Comparison of ENCODE assay signal across 8 cellular contexts in genomic region chr20:63224272-63225081, GRCh38. TPM values are rescaled to one million over a fixed set of nuclear protein-coding genes. Genes with fewer than 3 reads are reported as not detected.
DNase-seq lines count a peak whose midpoint lies in the region; ATAC-seq and TF ChIP-seq lines count a peak whose summit lies in the region.
"Had no signal": no experiment of that assay in that cellular context is flagged by ENCODE, and none has a peak within 500 bp of the region (broad histone marks: within the 10 kb centered on the region; RNA-seq: fewer than 3 reads in every experiment).

No MANE protein-coding gene starts in this region.

- CTCF ChIA-PET in Panc1 (lab: Charles Lee) = interaction anchor here (0.5 to 4.1 kb wide), 16 partner anchors 9 to 594 kb away, joined by 3 to 52 read pairs (median 8); partner anchors contain the start of gene BIRC7

- no peaks in the 10 kb centered on the region for H3K27me3 ChIP-seq in Panc1 (ENCODE audit: control insufficient read depth, insufficient read depth, low read length)

- peak; percentile 38 for TF ChIP-seq CTCF in Panc1 (IDR thresholded peaks at IDR 0.05)
- peak; percentile 31 for TF ChIP-seq CTCF in fibroblast of pulmonary artery (IDR thresholded peaks at IDR 0.05; ENCODE audit: low read length, missing control alignments)

- POLR2A ChIA-PET in Panc1 (lab: Charles Lee) = interaction anchor here (1.1 kb wide), 1 partner anchor 11 kb away, joined by 3 read pairs; no protein-coding TSS in a partner anchor

- H3K36me3 ChIP-seq in Panc1 (ENCODE audit: control insufficient read depth, insufficient read depth, low read length) = no peaks in the 10 kb centered on the region

- DNase-seq in HK-2 (ENCODE audit: unreplicated experiment) (peak; percentile 89), Panc1 (ENCODE audit: low read depth, low spot score) (no peak), fibroblast of pulmonary artery (ENCODE audit: low read depth) (peak; percentile 46), skeletal muscle cell (ENCODE audit: low read depth) (peak; percentile 27), SKM-1 (lab: John Stamatoyannopoulos, UW; ENCODE audit: unreplicated experiment) (no peak), hippocampal formation (lab: John Stamatoyannopoulos, UW) (no peak)
- DNase-seq: activated CD4-positive, alpha-beta T cell treated with anti-CD3 and anti-CD28 coated beads for 1 hour had no signal

- BruUV-seq in Panc1 (replicated peaks; lab: Mats Ljungman, UMichigan) = no TSS peak

- no peaks in the 10 kb centered on the region for H3K9me3 ChIP-seq in Panc1 (ENCODE audit: control insufficient read depth, insufficient read depth, low read depth, low read length)

- intact Hi-C loops in Panc1 (cut with micrococcal nuclease; ENCODE audit: unreplicated experiment) = loop anchor here (5.0 kb wide), 1 partner anchor 68 kb away; the partner anchor contains the start of gene COL20A1

- ATAC-seq in Panc1 = peak; percentile 72
- ATAC-seq in HG03175 (IDR thresholded peaks at IDR 0.05; ENCODE audit: unreplicated experiment) = no peak

- H3K4me3 ChIP-seq in Panc1 (ENCODE audit: low read depth in 2 of 2, low read length in 2 of 2) = no peak overlapping the region; a peak in 1 of 4 replicates
- no peak overlapping the region for H3K4me3 ChIP-seq in fibroblast of pulmonary artery (replicated peaks; ENCODE audit: low read depth, low read length)
- no peak overlapping the region for H3K4me3 ChIP-seq in skeletal muscle cell (ENCODE audit: low read depth, low read length)

- in situ Hi-C loops in Panc1 (cut with HindIII; ENCODE audit: low pct_unique_long_range_greater_than_20kb, low sequenced_read_pairs) = loop anchor here (5.0 kb wide), 1 partner anchor 53 kb away; no protein-coding TSS in a partner anchor

- H3K4me1 ChIP-seq in Panc1 (ENCODE audit: control insufficient read depth, insufficient read depth, low read length) = peaks cover 24% of the 10 kb centered on the region

- H3K27ac ChIP-seq in Panc1 (ENCODE audit: low read length) = peak overlapping the region; percentile 67

RNA-seq across cellular contexts. Expression of gene YTHDF1, which starts 8.5 kb away (rescaled TPM):
- total RNA-seq in Panc1 (2021; ENCODE audit: unreplicated experiment) = 43.0 TPM
- 24.9 TPM for polyA plus RNA-seq in Panc1 (2012; ENCODE audit: insufficient read length)

RNA-seq across cellular contexts. Expression of gene BIRC7, which starts 11.2 kb away (rescaled TPM):
- 9.0 TPM for total RNA-seq in Panc1 (2021; ENCODE audit: unreplicated experiment)
- 3.9 TPM for polyA plus RNA-seq in Panc1 (2012; ENCODE audit: insufficient read length)

RNA-seq across cellular contexts. Expression of gene NKAIN4, which starts 29.8 kb away (rescaled TPM):
- total RNA-seq in Panc1 (2021; ENCODE audit: unreplicated experiment) = 5.5 TPM
- polyA plus RNA-seq in Panc1 (2012; ENCODE audit: insufficient read length) = 3.2 TPM

RNA-seq across cellular contexts. Expression of gene ARFGAP1, which starts 48.1 kb away (rescaled TPM):
- 110 TPM for total RNA-seq in Panc1 (2021; ENCODE audit: unreplicated experiment)
- polyA plus RNA-seq in Panc1 (2012; ENCODE audit: insufficient read length) = 124 TPM

Comparison
In these comparisons a context has a peak if more than half of its experiments do, and no peak if none do; other contexts are left out.
1. DNase-seq: peak in HK-2 (single experiment), fibroblast of pulmonary artery (single experiment) and skeletal muscle cell (single experiment); none in Panc1 (single experiment), SKM-1 (single experiment) and hippocampal formation (0 of 2).